1 cellular context compared by ENCODE assay signal in the genomic region with DNA sequence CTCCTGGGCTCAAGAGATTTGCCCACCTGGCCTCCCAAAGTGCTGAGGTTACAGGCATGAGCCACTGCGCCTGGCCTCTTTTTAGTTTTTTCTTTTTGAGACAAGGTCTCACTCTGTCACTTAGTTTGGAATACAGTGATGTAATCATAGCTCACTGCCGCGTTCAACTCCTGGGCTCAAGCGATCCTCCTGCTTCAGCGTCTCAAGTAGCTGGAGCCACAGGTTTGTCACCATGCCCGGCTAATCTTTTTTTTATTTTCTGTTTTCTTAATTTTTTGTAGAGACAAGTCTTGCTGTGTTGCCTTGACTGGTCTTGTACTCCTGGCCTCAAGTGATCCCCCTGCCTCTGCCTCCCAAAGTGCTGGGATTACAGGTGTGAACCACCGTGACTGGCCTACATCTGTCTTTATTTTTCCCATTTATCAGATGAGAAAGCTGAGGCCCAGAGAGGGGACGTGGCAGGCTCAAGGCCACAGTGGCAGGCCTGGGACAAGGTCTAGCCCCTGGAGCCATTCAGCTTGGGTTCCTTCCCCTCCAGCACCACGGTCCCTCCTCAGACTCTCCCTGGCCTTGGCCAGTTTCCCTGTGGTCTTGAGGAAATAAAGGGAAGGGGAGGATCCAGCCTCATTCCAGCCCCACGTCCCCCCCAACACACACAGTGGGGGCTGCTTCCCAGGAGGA.
TF ChIP-seq lines count a peak whose summit lies in the region.

No MANE protein-coding gene starts in this region.

TF ChIP-seq in H1, 55 proteins besides CTCF, POLR2A, EP300 and RAD21:
- no peak for TF ChIP-seq TAF1 (IDR thresholded peaks at IDR 0.05; ENCODE audit: low read depth, low read length)
- no peak for TF ChIP-seq FOSL1 (IDR thresholded peaks at IDR 0.05; ENCODE audit: insufficient read depth, low read depth, low read length)
- TF ChIP-seq TEAD4 (IDR thresholded peaks at IDR 0.05; ENCODE audit: low read depth, low read length) = no peak
- TF ChIP-seq RFX5 (IDR thresholded peaks at IDR 0.05; ENCODE audit: borderline replicate concordance, low read depth, low read length) = no peak
- TF ChIP-seq TCF12 (IDR thresholded peaks at IDR 0.05; ENCODE audit: low read depth, low read length) = no peak
- no peak for TF ChIP-seq KDM4A (IDR thresholded peaks at IDR 0.05; ENCODE audit: low read depth, low read length, severe bottlenecking)
- no peak for TF ChIP-seq EZH2 (IDR thresholded peaks at IDR 0.05; ENCODE audit: low read depth, low read length, severe bottlenecking)
- no peak for TF ChIP-seq SIX5 (IDR thresholded peaks at IDR 0.05; ENCODE audit: low read depth, low read length)
- TF ChIP-seq RBBP5 (IDR thresholded peaks at IDR 0.05; ENCODE audit: borderline replicate concordance, low read depth, low read length) = no peak
- no peak; the same call in 1 of the 2 replicates for TF ChIP-seq KDM1A (IDR thresholded peaks at IDR 0.05; ENCODE audit: borderline replicate concordance, low read length)
- TF ChIP-seq CHD1 (IDR thresholded peaks at IDR 0.05; ENCODE audit: low read depth, low read length) = no peak
- no peak for TF ChIP-seq SP4 (IDR thresholded peaks at IDR 0.05; ENCODE audit: low read length)
- TF ChIP-seq ZNF274 (IDR thresholded peaks at IDR 0.05; ENCODE audit: borderline replicate concordance, extremely low read depth, low read length) = no peak
- no peak for TF ChIP-seq SUZ12 (IDR thresholded peaks at IDR 0.05; ENCODE audit: low read length)
- no peak for TF ChIP-seq CEBPB (IDR thresholded peaks at IDR 0.05; ENCODE audit: low read depth, low read length)
TF ChIP-seq in H1: peak in this region for 0.
